ENCODE assay signal across 17 cellular contexts in the genomic region with DNA sequence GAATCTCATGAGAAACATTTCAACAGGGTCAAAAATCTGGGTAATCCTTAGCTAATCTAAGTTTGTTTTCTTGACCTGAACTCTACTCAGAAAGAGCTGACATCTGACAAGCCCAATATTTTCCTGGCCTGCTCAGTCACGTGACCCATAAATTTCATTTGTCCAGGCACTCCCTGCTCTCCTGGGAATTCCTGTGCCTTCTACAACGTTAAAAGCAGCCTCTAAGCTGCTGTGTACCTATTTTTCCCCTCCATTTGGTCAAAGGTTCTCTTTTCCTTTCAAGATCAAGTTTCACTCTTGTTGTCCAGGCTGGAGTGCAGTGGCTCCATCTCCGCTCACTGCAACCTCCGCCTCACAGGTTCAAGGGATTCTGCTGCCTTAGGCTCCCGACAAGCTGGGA.
"Had no signal": no experiment of that assay in that cellular context is flagged by ENCODE, and none has a peak within 500 bp of the region (broad histone marks: within the 10 kb centered on the region; RNA-seq: fewer than 3 reads in every experiment).

No MANE protein-coding gene starts in this region.

- H3K27ac Mint-ChIP-seq: dendritic cell treated with granulocyte-macrophage colony-stimulating factor and Interleukin-4, amounts not matched to agents 40 ng/mL and 50 ng/mL, for 4 days; effector memory CD8-positive, alpha-beta T cell; natural killer cell had no signal

- H3K27me3 ChIP-seq: esophagus muscularis mucosa, gastroesophageal sphincter, hepatocyte, right atrium auricular region, stomach, transverse colon had no signal

- DNase-seq: cerebellar nuclear complex; effector memory CD8-positive, alpha-beta T cell; kidney; left cardiac atrium; mesendoderm; natural killer cell; stimulated activated CD4-positive, alpha-beta T cell treated with anti-CD3 and anti-CD28 coated beads, Interleukin-12 subunit alpha, Interleukin-12 subunit beta, amount 100 ng/mL, for 4 hours; stomach; substantia nigra; transverse colon had no signal

- H3K4me3 Mint-ChIP-seq: dendritic cell treated with granulocyte-macrophage colony-stimulating factor and Interleukin-4, amounts not matched to agents 40 ng/mL and 50 ng/mL, for 4 days; effector memory CD8-positive, alpha-beta T cell; natural killer cell had no signal

- H3K9me3 ChIP-seq: esophagus muscularis mucosa, gastroesophageal sphincter, right atrium auricular region, stomach, thoracic aorta, transverse colon had no signal

- H3K36me3 ChIP-seq: esophagus muscularis mucosa, gastroesophageal sphincter, right atrium auricular region, stomach, thoracic aorta, transverse colon had no signal

- H3K4me1 ChIP-seq: gastroesophageal sphincter, right atrium auricular region, stomach had no signal

- H3K4me1 Mint-ChIP-seq: natural killer cell had no signal

- ATAC-seq: effector memory CD8-positive, alpha-beta T cell; gastroesophageal sphincter; left cardiac atrium; natural killer cell had no signal

- H3K27me3 Mint-ChIP-seq: dendritic cell treated with granulocyte-macrophage colony-stimulating factor and Interleukin-4, amounts not matched to agents 40 ng/mL and 50 ng/mL, for 4 days; effector memory CD8-positive, alpha-beta T cell had no signal

- H3K4me2 ChIP-seq: hepatocyte had no signal

- H2AFZ ChIP-seq: hepatocyte had no signal

- H3K4me3 ChIP-seq: esophagus muscularis mucosa, gastroesophageal sphincter, hepatocyte, right atrium auricular region, stomach, thoracic aorta, transverse colon had no signal

- H3K27ac ChIP-seq: epithelial cell of prostate, esophagus muscularis mucosa, gastroesophageal sphincter, hepatocyte, right atrium auricular region, stomach, thoracic aorta, transverse colon had no signal

- H3K36me3 Mint-ChIP-seq: natural killer cell had no signal

- H3K9me3 Mint-ChIP-seq: dendritic cell treated with granulocyte-macrophage colony-stimulating factor and Interleukin-4, amounts not matched to agents 40 ng/mL and 50 ng/mL, for 4 days; effector memory CD8-positive, alpha-beta T cell; natural killer cell had no signal
